13 cellular contexts compared by ENCODE assay signal in the genomic region with DNA sequence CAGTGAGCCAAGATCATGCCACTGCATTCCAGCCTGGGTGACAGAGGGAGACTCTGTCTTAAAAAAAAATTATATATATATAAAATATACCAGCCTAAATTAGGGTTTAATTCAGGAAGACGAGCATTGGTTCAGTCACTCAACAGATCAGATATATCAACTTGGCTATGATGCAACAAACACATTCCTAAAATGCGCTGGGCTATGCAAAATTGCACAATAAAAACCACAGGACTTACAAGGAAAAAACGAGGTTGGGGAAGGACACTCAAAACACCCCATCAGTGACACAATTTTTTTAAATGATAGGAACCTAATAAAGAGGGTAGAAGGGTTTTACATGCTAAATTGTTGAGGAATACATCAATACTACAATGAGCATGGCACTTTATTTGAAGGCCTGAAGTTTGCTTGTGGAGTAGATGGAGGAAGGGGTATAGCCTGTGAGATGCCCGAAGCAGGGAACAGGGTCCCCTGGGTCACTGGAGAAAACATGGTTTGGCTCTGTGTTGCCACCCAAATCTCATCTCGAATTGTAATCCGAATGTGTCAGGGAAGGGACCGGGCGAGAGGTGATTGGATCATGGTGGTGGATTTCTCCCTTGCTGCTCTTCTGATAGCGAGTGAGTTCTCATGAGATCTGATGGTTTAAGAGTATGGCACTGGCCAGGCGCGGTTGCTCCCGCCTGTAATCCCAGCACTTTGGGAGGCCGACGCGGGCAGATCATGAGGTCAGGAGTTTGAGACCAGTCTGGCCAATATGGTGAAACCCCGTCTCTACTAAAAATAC.
DNase-seq lines count a peak whose midpoint lies in the region; ATAC-seq, FAIRE-seq and TF ChIP-seq lines count a peak whose summit lies in the region.
"Had no signal": no experiment of that assay in that cellular context is flagged by ENCODE, and none has a peak within 500 bp of the region (broad histone marks: within the 10 kb centered on the region; RNA-seq: fewer than 3 reads in every experiment).

No MANE protein-coding gene starts in this region.

- H3K27me3 ChIP-seq in dorsolateral prefrontal cortex = peaks cover 0 to 11% (median 3%) of the 10 kb centered on the region in 45 donors

- no peak overlapping the region for H3K4me3 ChIP-seq in dorsolateral prefrontal cortex
- H3K4me3 ChIP-seq: tibial nerve had no signal

- ATAC-seq in GM18858 (IDR thresholded peaks at IDR 0.05; ENCODE audit: unreplicated experiment) (no peak), GM21529 (IDR thresholded peaks at IDR 0.05; ENCODE audit: unreplicated experiment) (no peak), GM21786 (IDR thresholded peaks at IDR 0.05; ENCODE audit: unreplicated experiment) (no peak)

- no peak overlapping the region for H3K27ac ChIP-seq in dorsolateral prefrontal cortex
- H3K27ac ChIP-seq: VCaP had no signal

- DNase-seq in ACHN = peak; percentile 67
- peak; percentile 52 for DNase-seq in HTR-8/SVneo (ENCODE audit: insufficient read length, low spot score)
- DNase-seq in amniotic epithelial cell (ENCODE audit: low read depth) = peak; percentile 93
- DNase-seq in iris pigment epithelial cell (ENCODE audit: low read depth) = peak; percentile 85
- DNase-seq in dorsolateral prefrontal cortex = no peak
- DNase-seq: activated T-cell treated with anti-CD3 and anti-CD28 coated beads for 4 hours, amniotic stem cell, NCI-H2171 had no signal

- no peak for TF ChIP-seq CTCF in dorsolateral prefrontal cortex (IDR thresholded peaks at IDR 0.05 in 54 of 56, conservative IDR thresholded peaks at IDR 0.05 in 2 of 56; ENCODE audit: low read depth in 1 of 56, partially characterized antibody in 56 of 56)

- intact Hi-C loops in dorsolateral prefrontal cortex (cut with DNase I) = no loop called here

- no peak for FAIRE-seq in HTR-8/SVneo (lab: Jason Lieb, UNC)

- in situ Hi-C loops in ACHN (cut with HindIII; ENCODE audit: low pct_ligation_motif_present, low pct_unique_long_range_greater_than_20kb, low sequenced_read_pairs) = no loop called here

Comparison
In these comparisons a context has a peak if more than half of its experiments do, and no peak if none do; other contexts are left out.
1. DNase-seq: peak in ACHN (single experiment), HTR-8/SVneo (single experiment), amniotic epithelial cell (single experiment) and iris pigment epithelial cell (single experiment); none in dorsolateral prefrontal cortex (0 of 10).